Comparison of ENCODE assay signal across 15 cellular contexts in the genomic region with DNA sequence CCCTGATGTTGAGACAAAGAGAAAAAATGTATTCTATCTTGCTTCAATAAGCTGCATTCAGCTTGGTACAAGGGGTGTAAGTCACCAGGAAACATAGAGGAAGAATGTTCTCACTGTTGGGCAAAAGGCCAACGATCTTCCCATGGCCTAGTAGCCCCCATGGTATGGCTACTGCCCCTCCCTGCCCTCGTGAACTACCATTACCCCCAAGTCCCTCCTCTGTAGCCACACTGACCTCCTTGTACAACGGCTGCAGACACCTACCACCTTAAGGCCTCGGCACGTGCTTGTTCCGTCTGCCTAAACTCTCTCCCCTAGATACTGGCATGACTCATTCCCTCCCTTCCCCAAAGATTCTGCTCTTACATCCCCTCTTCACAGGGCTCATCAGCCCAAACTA.
DNase-seq lines count a peak whose midpoint lies in the region; ATAC-seq and TF ChIP-seq lines count a peak whose summit lies in the region.
"Had no signal": no experiment of that assay in that cellular context is flagged by ENCODE, and none has a peak within 500 bp of the region (broad histone marks: within the 10 kb centered on the region; RNA-seq: fewer than 3 reads in every experiment).

No MANE protein-coding gene starts in this region.

- H4K8ac ChIP-seq in trophoblast cell (ENCODE audit: low read depth, low read length), result no peak overlapping the region

- no peak overlapping the region for H2BK12ac ChIP-seq in trophoblast cell (ENCODE audit: low read length)

- no peak overlapping the region for H4K12ac ChIP-seq in trophoblast cell (ENCODE audit: low read depth, low read length)

- peaks cover 3 to 11% of the 10 kb centered on the region in 2 experiments for H3K4me1 ChIP-seq in trophoblast cell (ENCODE audit: control insufficient read depth in 1 of 2, insufficient read depth in 2 of 2, low read length in 2 of 2)
- H3K4me1 ChIP-seq: A549, BE2C had no signal

- no peaks in the 10 kb centered on the region for H3K36me3 ChIP-seq in trophoblast cell (ENCODE audit: control insufficient read depth in 1 of 2, insufficient read depth in 2 of 2, low read length in 2 of 2)
- H3K36me3 ChIP-seq: BE2C had no signal

- H3K14ac ChIP-seq in trophoblast cell (ENCODE audit: low read length), result no peak overlapping the region

- H3K4ac ChIP-seq in trophoblast cell (ENCODE audit: low read depth, low read length), result no peak overlapping the region

- H3K9me3 ChIP-seq in trophoblast cell (ENCODE audit: insufficient read depth, low read depth, low read length), result peaks cover 4% of the 10 kb centered on the region

- peak; percentile 55 to 69 for DNase-seq in dermis microvascular lymphatic vessel endothelial cell (ENCODE audit: low read depth in 2 of 2)
- peak; percentile 2 for DNase-seq in iPS-NIHi7 (ENCODE audit: extremely low spot score)
- DNase-seq in trophoblast cell, result no peak
- no peak for DNase-seq in HEK293T (ENCODE audit: extremely low spot score)
- no peak for DNase-seq in NAMALWA (ENCODE audit: low spot score)
- no peak for DNase-seq in left colon
- DNase-seq: BE2C; CD4-positive, alpha-beta memory T cell; DMS79 treated with DMSO at 0.1 percent for 48 hours; EL; GDM1; GOT3 had no signal

- no peak overlapping the region for H2AFZ ChIP-seq in trophoblast cell (ENCODE audit: insufficient read depth, low read length, poor library complexity)

- WGBS in trophoblast cell (ENCODE audit: extremely low coverage, insufficient coverage, insufficient read length), result no CpG with 5 or more reads among the region's 6 CpGs

- no peak overlapping the region for H2BK120ac ChIP-seq in trophoblast cell (ENCODE audit: insufficient read depth, low read length, poor library complexity)

- H3K4me2 ChIP-seq in trophoblast cell (ENCODE audit: low read length), result no peak overlapping the region
- H3K4me2 ChIP-seq: A549 had no signal

- CTCF ChIA-PET in HEK293T (lab: Yijun Ruan, JAX), result interaction anchor here (1.9 kb wide), 1 partner anchor 10 kb away, joined by 6 read pairs; no protein-coding TSS in a partner anchor

- no peak overlapping the region for H2BK5ac ChIP-seq in trophoblast cell (ENCODE audit: low read depth, low read length, poor library complexity)

- no peak overlapping the region for H3K18ac ChIP-seq in trophoblast cell (ENCODE audit: low read length)

- no peaks in the 10 kb centered on the region for H3K27me3 ChIP-seq in trophoblast cell (ENCODE audit: insufficient read depth, low read length)
- H3K27me3 ChIP-seq: BE2C had no signal

- H3K79me2 ChIP-seq in trophoblast cell (ENCODE audit: control insufficient read depth, insufficient read depth, low read length, poor library complexity), result no peaks in the 10 kb centered on the region

- no peak for ATAC-seq in left colon
- ATAC-seq: A549, HCT116 had no signal

- no peak overlapping the region for H4K91ac ChIP-seq in trophoblast cell (ENCODE audit: low read depth, low read length)

- H3K23ac ChIP-seq in trophoblast cell (ENCODE audit: low read length), result no peak overlapping the region

- no peaks in the 10 kb centered on the region for H3K79me1 ChIP-seq in trophoblast cell (ENCODE audit: low read length)

- H3K9ac ChIP-seq in trophoblast cell (ENCODE audit: low read length), result peak overlapping the region; percentile 65

- POLR2A ChIA-PET in HEK293T (lab: Yijun Ruan, JAX), result no interaction called here

- intact Hi-C loops in left colon (cut with DNase I, micrococcal nuclease), result no loop called here

- no peak overlapping the region for H3K4me3 ChIP-seq in trophoblast cell (ENCODE audit: low read depth, low read length)
- H3K4me3 ChIP-seq: A549 had no signal

- no peak overlapping the region for H3K27ac ChIP-seq in trophoblast cell (ENCODE audit: low read depth, low read length)
- H3K27ac ChIP-seq: A549, C4-2B had no signal

- H2AK5ac ChIP-seq in trophoblast cell (ENCODE audit: low read length), result no peak overlapping the region

TF ChIP-seq in HEK293T, 16 proteins besides CTCF, POLR2A, EP300 and RAD21:
- TF ChIP-seq L3MBTL2 (conservative IDR thresholded peaks at IDR 0.05) (no peak), FOXK2 (IDR thresholded peaks at IDR 0.05) (no peak), ARNT (IDR thresholded peaks at IDR 0.05) (no peak), FOXA1 (IDR thresholded peaks at IDR 0.05) (no peak), NFRKB (IDR thresholded peaks at IDR 0.05) (no peak), ZNF384 (IDR thresholded peaks at IDR 0.05) (no peak), HDGF (IDR thresholded peaks at IDR 0.05; ENCODE audit: borderline replicate concordance) (no peak), SUZ12 (IDR thresholded peaks at IDR 0.05) (no peak), ELF4 (IDR thresholded peaks at IDR 0.05) (no peak), SP1 (IDR thresholded peaks at IDR 0.05) (no peak), TARDBP (IDR thresholded peaks at IDR 0.05) (no peak), BHLHE40 (IDR thresholded peaks at IDR 0.05; ENCODE audit: borderline replicate concordance) (no peak), CTBP1 (IDR thresholded peaks at IDR 0.05; ENCODE audit: borderline replicate concordance) (no peak), FOXM1 (IDR thresholded peaks at IDR 0.05; ENCODE audit: borderline replicate concordance) (no peak), LEF1 (IDR thresholded peaks at IDR 0.05; ENCODE audit: borderline replicate concordance) (no peak)
- TF ChIP-seq, protein P1, sequence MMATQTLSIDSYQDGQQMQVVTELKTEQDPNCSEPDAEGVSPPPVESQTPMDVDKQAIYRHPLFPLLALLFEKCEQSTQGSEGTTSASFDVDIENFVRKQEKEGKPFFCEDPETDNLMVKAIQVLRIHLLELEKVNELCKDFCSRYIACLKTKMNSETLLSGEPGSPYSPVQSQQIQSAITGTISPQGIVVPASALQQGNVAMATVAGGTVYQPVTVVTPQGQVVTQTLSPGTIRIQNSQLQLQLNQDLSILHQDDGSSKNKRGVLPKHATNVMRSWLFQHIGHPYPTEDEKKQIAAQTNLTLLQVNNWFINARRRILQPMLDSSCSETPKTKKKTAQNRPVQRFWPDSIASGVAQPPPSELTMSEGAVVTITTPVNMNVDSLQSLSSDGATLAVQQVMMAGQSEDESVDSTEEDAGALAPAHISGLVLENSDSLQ (IDR thresholded peaks at IDR 0.05), result no peak

Comparison
In these comparisons a context has a peak if more than half of its experiments do, and no peak if none do; other contexts are left out.
1. DNase-seq: peak in dermis microvascular lymphatic vessel endothelial cell (2 of 2) and iPS-NIHi7 (single experiment); none in trophoblast cell (0 of 2), HEK293T (single experiment), NAMALWA (single experiment) and left colon (0 of 2).